Comparison of ENCODE assay signal across 21 cellular contexts in the genomic region with DNA sequence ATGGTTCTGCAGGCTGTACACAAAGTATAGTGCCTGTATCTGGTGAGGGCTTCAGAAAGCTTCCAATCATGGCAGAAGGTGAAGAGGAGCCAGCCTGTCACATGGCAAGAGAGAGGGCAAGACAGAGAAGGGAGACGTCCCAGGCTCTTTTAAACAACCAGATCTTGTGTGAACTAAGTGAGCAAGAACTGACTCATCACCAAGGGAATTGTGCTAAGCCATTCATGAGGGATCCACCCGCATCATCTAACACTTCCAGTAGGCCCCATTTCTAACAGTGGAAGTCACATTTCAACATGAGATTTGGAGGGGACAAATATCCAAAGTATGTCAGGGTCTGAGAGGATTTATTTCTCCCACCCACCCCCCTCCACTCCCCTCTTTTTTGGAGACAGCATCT. TPM values are rescaled to one million over a fixed set of nuclear protein-coding genes. Genes with fewer than 3 reads are reported as not detected.
A peak's percentile ranks its signal among the peaks of the same experiment; 100 is the strongest.
DNase-seq lines count a peak whose midpoint lies in the region; ATAC-seq and TF ChIP-seq lines count a peak whose summit lies in the region.
"Had no signal": no experiment of that assay in that cellular context is flagged by ENCODE, and none has a peak within 500 bp of the region (broad histone marks: within the 10 kb centered on the region; RNA-seq: fewer than 3 reads in every experiment).

No MANE protein-coding gene starts in this region.

- DNase-seq in A673 (ENCODE audit: low spot score), result peak; percentile 1
- DNase-seq in HS-5 (ENCODE audit: low read depth), result peak; percentile 52
- peak; percentile 48 for DNase-seq in mammary epithelial cell
- DNase-seq in left ventricle myocardium superior, result no peak
- DNase-seq in NCI-H774 (lab: John Stamatoyannopoulos, UW), result no peak
- no peak for DNase-seq in activated CD4-positive, alpha-beta memory T cell treated with anti-CD3 and anti-CD28 coated beads, Interleukin-2, amount 10 ng/mL, durations not matched to agents 7 days and 5 days
- DNase-seq in GM20000 (ENCODE audit: low spot score), result no peak
- DNase-seq: activated CD4-positive, alpha-beta T cell treated with anti-CD3 and anti-CD28 coated beads for 48 hours; activated T-cell treated with anti-CD3 and anti-CD28 coated beads, Interleukin-2, amount 50 U/mL, for 1 hour; H9; hypothalamus; Karpas-422; left lung; NCI-H187 treated with DMSO at 0.1 percent for 48 hours; NCI-H526; nephron progenitor cell; retina had no signal

- CTCF ChIA-PET in A673 (lab: Charles Lee) (no interaction called here), mammary epithelial cell (lab: Charles Lee; ENCODE audit: low non-redundant PET) (no interaction called here)
- CTCF ChIA-PET in activated CD4-positive, alpha-beta memory T cell treated with anti-CD3 and anti-CD28 coated beads, Interleukin-2, amount 10 ng/mL, durations not matched to agents 7 days and 5 days (lab: Charles Lee), result no interaction called here

- no peak overlapping the region for H3K27ac Mint-ChIP-seq in activated CD4-positive, alpha-beta memory T cell treated with anti-CD3 and anti-CD28 coated beads, Interleukin-2, amount 10 ng/mL, durations not matched to agents 7 days and 5 days
- H3K27ac Mint-ChIP-seq: activated naive CD8-positive, alpha-beta T cell; H9; nephron progenitor cell; type B pancreatic cell had no signal

- dilution Hi-C loops in mammary epithelial cell (cut with HindIII; ENCODE audit: low sequenced_read_pairs), result no loop called here

- no peaks in the 10 kb centered on the region for H3K4me1 Mint-ChIP-seq in activated CD4-positive, alpha-beta memory T cell treated with anti-CD3 and anti-CD28 coated beads, Interleukin-2, amount 10 ng/mL, durations not matched to agents 7 days and 5 days
- H3K4me1 Mint-ChIP-seq: H9, nephron progenitor cell had no signal

- H3K27me3 Mint-ChIP-seq in activated CD4-positive, alpha-beta memory T cell treated with anti-CD3 and anti-CD28 coated beads, Interleukin-2, amount 10 ng/mL, durations not matched to agents 7 days and 5 days, result peaks cover 2% of the 10 kb centered on the region

- TF ChIP-seq CTCF in A673 (conservative IDR thresholded peaks at IDR 0.05; ENCODE audit: low read depth, low read length), result no peak
- no peak for TF ChIP-seq CTCF in mammary epithelial cell (conservative IDR thresholded peaks at IDR 0.05 in 1 of 2, IDR thresholded peaks at IDR 0.05 in 1 of 2; ENCODE audit: extremely low read depth in 1 of 2, insufficient read depth in 1 of 2, low read depth in 1 of 2, low read length in 2 of 2)
- no peak for TF ChIP-seq CTCF in GM20000 (IDR thresholded peaks at IDR 0.05; ENCODE audit: extremely low read depth, missing control alignments)

- H3K9ac ChIP-seq in mammary epithelial cell (ENCODE audit: insufficient read depth, low read length), result no peak overlapping the region

- WGBS in mammary epithelial cell (ENCODE audit: low coverage, missing lambda C conversion rate), result 30% methylated on average over 2 of the region's 2 CpGs

- no peak overlapping the region for H2AFZ ChIP-seq in mammary epithelial cell (ENCODE audit: low read depth, low read length)

- no peak overlapping the region for H3K4me2 ChIP-seq in mammary epithelial cell (ENCODE audit: insufficient read depth, low read depth, low read length)

- no TSS peak for BruUV-seq in A673 (replicated peaks; lab: Mats Ljungman, UMichigan)
- BruUV-seq in mammary epithelial cell (replicated peaks; lab: Mats Ljungman, UMichigan), result no TSS peak

- H3K4me1 ChIP-seq in A673 (ENCODE audit: insufficient read depth, low read length, poor library complexity, severe bottlenecking), result no peaks in the 10 kb centered on the region
- H3K4me1 ChIP-seq in mammary epithelial cell (ENCODE audit: insufficient read depth, low read length), result no peaks in the 10 kb centered on the region
- H3K4me1 ChIP-seq: left lung had no signal

- no peaks in the 10 kb centered on the region for H3K79me2 ChIP-seq in mammary epithelial cell (ENCODE audit: insufficient read depth, low read length)

- in situ Hi-C loops in mammary epithelial cell (cut with MboI; ENCODE audit: low sequenced_read_pairs in 2 of 2), result no loop called here

- H3K36me3 ChIP-seq in A673 (ENCODE audit: insufficient read depth, low read length, poor library complexity, severe bottlenecking), result no peaks in the 10 kb centered on the region
- H3K36me3 ChIP-seq in mammary epithelial cell (ENCODE audit: insufficient read depth, low read length), result no peaks in the 10 kb centered on the region
- H3K36me3 ChIP-seq: left lung had no signal

- H3K9me3 Mint-ChIP-seq in activated CD4-positive, alpha-beta memory T cell treated with anti-CD3 and anti-CD28 coated beads, Interleukin-2, amount 10 ng/mL, durations not matched to agents 7 days and 5 days, result peaks cover 4% of the 10 kb centered on the region
- H3K9me3 Mint-ChIP-seq: H9, nephron progenitor cell, type B pancreatic cell had no signal

- H3K27me3 ChIP-seq in A673 (replicated peaks; ENCODE audit: insufficient read depth, low read depth, low read length, poor library complexity) (peaks cover 12% of the 10 kb centered on the region), mammary epithelial cell (ENCODE audit: insufficient read depth, low read length) (no peaks in the 10 kb centered on the region)
- H3K27me3 ChIP-seq: left lung had no signal

- H3K9me3 ChIP-seq in A673 (ENCODE audit: low read depth, low read length, poor library complexity, severe bottlenecking), result no peaks in the 10 kb centered on the region
- H3K9me3 ChIP-seq in mammary epithelial cell (replicated peaks; ENCODE audit: insufficient read depth, low read length), result no peaks in the 10 kb centered on the region
- H3K9me3 ChIP-seq: left lung had no signal

- H4K20me1 ChIP-seq in mammary epithelial cell (ENCODE audit: insufficient read depth, low read length), result no peaks in the 10 kb centered on the region

- ATAC-seq in left ventricle myocardium superior (peak; percentile 79), GM18868 (IDR thresholded peaks at IDR 0.05; ENCODE audit: unreplicated experiment) (no peak)
- ATAC-seq: left lung, Panc1 had no signal

- intact Hi-C loops in A673 (cut with micrococcal nuclease; ENCODE audit: unreplicated experiment) (no loop called here), mammary epithelial cell (cut with micrococcal nuclease) (no loop called here), left ventricle myocardium superior (cut with micrococcal nuclease) (no loop called here)

- POLR2A ChIA-PET in A673 (lab: Charles Lee; ENCODE audit: low non-redundant PET), result no interaction called here
- POLR2A ChIA-PET in activated CD4-positive, alpha-beta memory T cell treated with anti-CD3 and anti-CD28 coated beads, Interleukin-2, amount 10 ng/mL, durations not matched to agents 7 days and 5 days (lab: Charles Lee), result no interaction called here

- H3K4me3 ChIP-seq in A673 (ENCODE audit: low read depth, low read length, poor library complexity, severe bottlenecking) (no peak overlapping the region), mammary epithelial cell (replicated peaks in 1 of 3; ENCODE audit: insufficient read depth in 1 of 3, low read depth in 2 of 3, low read length in 3 of 3) (no peak overlapping the region)
- H3K4me3 ChIP-seq: left lung had no signal

- no peak overlapping the region for H3K4me3 Mint-ChIP-seq in activated CD4-positive, alpha-beta memory T cell treated with anti-CD3 and anti-CD28 coated beads, Interleukin-2, amount 10 ng/mL, durations not matched to agents 7 days and 5 days
- H3K4me3 Mint-ChIP-seq: activated naive CD8-positive, alpha-beta T cell; H9; nephron progenitor cell; type B pancreatic cell had no signal

- H3K36me3 Mint-ChIP-seq in activated CD4-positive, alpha-beta memory T cell treated with anti-CD3 and anti-CD28 coated beads, Interleukin-2, amount 10 ng/mL, durations not matched to agents 7 days and 5 days (ENCODE audit: low read depth), result no peaks in the 10 kb centered on the region
- H3K36me3 Mint-ChIP-seq: activated naive CD8-positive, alpha-beta T cell; type B pancreatic cell had no signal

- H3K27ac ChIP-seq in A673 (ENCODE audit: low read depth, low read length, poor library complexity, severe bottlenecking) (no peak overlapping the region), mammary epithelial cell (ENCODE audit: insufficient read depth, low read depth, low read length) (no peak overlapping the region)
- H3K27ac ChIP-seq: left lung had no signal

RNA-seq across cellular contexts. Expression of a gene that starts 56.2 kb away (rescaled TPM):
- total RNA-seq in A673 (2021) (62.0 and 64.4 TPM in 2 replicates), mammary epithelial cell (100 to 1,000 TPM in 1 of 2 donors, 10 to 100 TPM in 1; 69.9 to 107 TPM), left ventricle myocardium superior (66.2 TPM)
- 88.5 TPM for polyA plus RNA-seq in mammary epithelial cell
- polyA minus RNA-seq in mammary epithelial cell, result 142 TPM
- 10 to 100 TPM; 50.8 to 54.0 TPM for total RNA-seq in activated CD4-positive, alpha-beta memory T cell treated with anti-CD3 and anti-CD28 coated beads, Interleukin-2, amount 10 ng/mL, durations not matched to agents 7 days and 5 days

Comparison
In these comparisons a context has a peak if more than half of its experiments do, and no peak if none do; other contexts are left out.
1. DNase-seq: peak in A673 (single experiment), HS-5 (single experiment) and mammary epithelial cell (single experiment); none in left ventricle myocardium superior (single experiment), NCI-H774 (single experiment), activated CD4-positive, alpha-beta memory T cell treated with anti-CD3 and anti-CD28 coated beads, Interleukin-2, amount 10 ng/mL, durations not matched to agents 7 days and 5 days (single experiment) and GM20000 (single experiment).